ENCODE assay signal across 9 cellular contexts in the genomic region with DNA sequence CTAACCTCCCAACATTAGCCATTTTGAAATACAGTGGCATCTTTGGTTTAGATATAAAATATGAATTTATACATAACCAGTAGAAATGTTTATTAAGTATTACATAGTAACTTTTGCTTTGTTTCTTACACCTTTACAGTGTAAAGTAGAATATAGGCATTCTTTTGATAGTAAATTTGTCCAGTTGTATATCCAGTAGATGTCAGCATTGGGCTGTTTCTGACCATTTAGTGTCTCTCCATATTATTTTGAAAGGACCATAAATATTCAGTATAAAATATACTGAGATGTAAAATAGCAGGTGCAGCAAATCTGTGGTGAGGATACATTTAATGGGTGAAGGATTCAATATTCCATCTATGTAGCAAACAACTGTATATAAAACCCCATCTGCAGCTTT.
A peak's percentile ranks its signal among the peaks of the same experiment; 100 is the strongest.
DNase-seq lines count a peak whose midpoint lies in the region; ATAC-seq and TF ChIP-seq lines count a peak whose summit lies in the region.
"Had no signal": no experiment of that assay in that cellular context is flagged by ENCODE, and none has a peak within 500 bp of the region (broad histone marks: within the 10 kb centered on the region; RNA-seq: fewer than 3 reads in every experiment).

No MANE protein-coding gene starts in this region.

- H3K9me3 ChIP-seq in lower lobe of right lung (no peaks in the 10 kb centered on the region), ascending aorta (no peaks in the 10 kb centered on the region), tibial artery (no peaks in the 10 kb centered on the region)
- H3K9me3 ChIP-seq: SJCRH30 had no signal

- ATAC-seq in lower lobe of right lung, result peak in 1 of 2 donors; percentile 74
- ATAC-seq in HG03175 (IDR thresholded peaks at IDR 0.05; ENCODE audit: unreplicated experiment), result no peak
- ATAC-seq in GM19463 (IDR thresholded peaks at IDR 0.05; ENCODE audit: unreplicated experiment), result no peak

- no peak for TF ChIP-seq CTCF in brain microvascular endothelial cell (IDR thresholded peaks at IDR 0.05; ENCODE audit: low read depth, low read length, missing control alignments)
- TF ChIP-seq CTCF in lower lobe of right lung (IDR thresholded peaks at IDR 0.05), result peak; percentile 32
- TF ChIP-seq CTCF in ascending aorta (IDR thresholded peaks at IDR 0.05), result no peak
- peak in 1 of 2 experiments; percentile 26 for TF ChIP-seq CTCF in tibial artery (IDR thresholded peaks at IDR 0.05)

- in situ Hi-C loops in brain microvascular endothelial cell (cut with HindIII; ENCODE audit: low pct_ligation_motif_present, low sequenced_read_pairs), result no loop called here

- H3K27me3 ChIP-seq in brain microvascular endothelial cell (replicated peaks) (no peaks in the 10 kb centered on the region), lower lobe of right lung (ENCODE audit: low read depth) (no peaks in the 10 kb centered on the region), ascending aorta (no peaks in the 10 kb centered on the region), tibial artery (no peaks in the 10 kb centered on the region)
- H3K27me3 ChIP-seq: SJCRH30 had no signal

- H3K27ac ChIP-seq in brain microvascular endothelial cell (no peak overlapping the region), lower lobe of right lung (no peak overlapping the region), ascending aorta (no peak overlapping the region), tibial artery (no peak overlapping the region)
- H3K27ac ChIP-seq: SJCRH30 had no signal

- intact Hi-C loops in lower lobe of right lung (cut with DNase I), result no loop called here
- intact Hi-C loops in ascending aorta (cut with DNase I), result no loop called here
- intact Hi-C loops in tibial artery (cut with DNase I; ENCODE audit: low total_unique reads), result no loop called here

- no peak overlapping the region for H3K4me3 ChIP-seq in brain microvascular endothelial cell (ENCODE audit: low read depth, low read length)
- H3K4me3 ChIP-seq in lower lobe of right lung, result no peak overlapping the region
- H3K4me3 ChIP-seq in ascending aorta, result no peak overlapping the region
- H3K4me3 ChIP-seq in tibial artery, result no peak overlapping the region
- H3K4me3 ChIP-seq: SJCRH30 had no signal

- H3K4me1 ChIP-seq in lower lobe of right lung (no peaks in the 10 kb centered on the region), ascending aorta (no peaks in the 10 kb centered on the region), tibial artery (peaks cover 0 to 12% (median 0%) of the 10 kb centered on the region in 4 donors)
- H3K4me1 ChIP-seq: SJCRH30 had no signal

- H3K36me3 ChIP-seq in brain microvascular endothelial cell (replicated peaks) (no peaks in the 10 kb centered on the region), lower lobe of right lung (no peaks in the 10 kb centered on the region), ascending aorta (no peaks in the 10 kb centered on the region), tibial artery (no peaks in the 10 kb centered on the region)
- H3K36me3 ChIP-seq: SJCRH30 had no signal

- DNase-seq in DMS53 treated with DMSO at 0.1 percent for 48 hours (lab: John Stamatoyannopoulos, UW; ENCODE audit: unreplicated experiment), result peak; percentile 50
- DNase-seq in NCI-H146 (lab: John Stamatoyannopoulos, UW), result peak; percentile 72
- DNase-seq in brain microvascular endothelial cell, result peak; percentile 3
- DNase-seq in lower lobe of right lung, result no peak
- no peak for DNase-seq in ascending aorta (ENCODE audit: low spot score in 2 of 2)
- DNase-seq in tibial artery, result no peak

Comparison
In these comparisons a context has a peak if more than half of its experiments do, and no peak if none do; other contexts are left out.
1. DNase-seq: peak in DMS53 treated with DMSO at 0.1 percent for 48 hours (single experiment), NCI-H146 (single experiment) and brain microvascular endothelial cell (single experiment); none in lower lobe of right lung (single experiment), ascending aorta (0 of 2) and tibial artery (0 of 2).